In genomic region chr19:9641810-9642209, GRCh38 we compare ENCODE assay signal across 20 cellular contexts.
"Had no signal": no experiment of that assay in that cellular context is flagged by ENCODE, and none has a peak within 500 bp of the region (broad histone marks: within the 10 kb centered on the region; RNA-seq: fewer than 3 reads in every experiment).

No MANE protein-coding gene starts in this region.

- H3K27me3 Mint-ChIP-seq: activated CD4-positive, alpha-beta memory T cell treated with anti-CD3 and anti-CD28 coated beads, Interleukin-2, amount 10 ng/mL, durations not matched to agents 7 days and 5 days; activated CD4-positive, alpha-beta T cell treated with anti-CD3 and anti-CD28 coated beads, Interleukin-2, amount 10 ng/mL, durations not matched to agents 7 days and 5 days had no signal

- ATAC-seq: activated CD4-positive, CD25-positive, alpha-beta regulatory T cell treated with anti-CD3 and anti-CD28 coated beads, Interleukin-2, amount 50 U/mL, for 24 hours; activated naive CD4-positive, alpha-beta T cell treated with anti-CD3 and anti-CD28 coated beads, Interleukin-2, amount 50 U/mL, for 72 hours; PC-3 had no signal

- DNase-seq: activated CD4-positive, alpha-beta memory T cell treated with anti-CD3 and anti-CD28 coated beads, Interleukin-2, amount 10 ng/mL, durations not matched to agents 7 days and 5 days; activated CD4-positive, alpha-beta T cell treated with anti-CD3 and anti-CD28 coated beads, Interleukin-2, amount 10 ng/mL, durations not matched to agents 7 days and 5 days; activated CD8-positive, alpha-beta memory T cell treated with anti-CD3 and anti-CD28 coated beads, Interleukin-2, amount 50 U/mL, for 48 hours; activated T-cell treated with anti-CD3 and anti-CD28 coated beads, Interleukin-2, amount 50 U/mL, for 1 hour; brain microvascular endothelial cell; MG63; MV-4-11; NCI-H1092 treated with DMSO at 0.1 percent for 48 hours; NCI-H1417 treated with DMSO at 0.1 percent for 48 hours; NCI-H1694; NCI-H2029 treated with DMSO at 0.1 percent for 48 hours; NCI-H510A treated with DMSO at 0.1 percent for 48 hours; PC-3; SHP77 had no signal

- H3K27ac Mint-ChIP-seq: activated CD4-positive, alpha-beta memory T cell treated with anti-CD3 and anti-CD28 coated beads, Interleukin-2, amount 10 ng/mL, durations not matched to agents 7 days and 5 days; activated CD4-positive, alpha-beta T cell treated with anti-CD3 and anti-CD28 coated beads, Interleukin-2, amount 10 ng/mL, durations not matched to agents 7 days and 5 days; T-helper 1 cell treated with Interleukin-12 subunit alpha and Interleukin-12 subunit beta and Interleukin-4 antibody, amounts not matched to agents 30 μg/mL and 1 μg/mL, for 36 hours had no signal

- H3K27me3 ChIP-seq: brain microvascular endothelial cell, cardiac muscle cell, MG63 had no signal

- H3K27ac ChIP-seq: brain microvascular endothelial cell, cardiac muscle cell had no signal

- H3K4me1 Mint-ChIP-seq: activated CD4-positive, alpha-beta memory T cell treated with anti-CD3 and anti-CD28 coated beads, Interleukin-2, amount 10 ng/mL, durations not matched to agents 7 days and 5 days; activated CD4-positive, alpha-beta T cell treated with anti-CD3 and anti-CD28 coated beads, Interleukin-2, amount 10 ng/mL, durations not matched to agents 7 days and 5 days had no signal

- H3K36me3 ChIP-seq: brain microvascular endothelial cell, cardiac muscle cell had no signal

- FAIRE-seq: colon, RCC 7860 had no signal

- H3K4me3 ChIP-seq: cardiac muscle cell, MG63 had no signal

- H3K4me3 Mint-ChIP-seq: activated CD4-positive, alpha-beta memory T cell treated with anti-CD3 and anti-CD28 coated beads, Interleukin-2, amount 10 ng/mL, durations not matched to agents 7 days and 5 days; activated CD4-positive, alpha-beta T cell treated with anti-CD3 and anti-CD28 coated beads, Interleukin-2, amount 10 ng/mL, durations not matched to agents 7 days and 5 days; T-helper 1 cell treated with Interleukin-12 subunit alpha and Interleukin-12 subunit beta and Interleukin-4 antibody, amounts not matched to agents 30 μg/mL and 1 μg/mL, for 36 hours had no signal
